Comparison of ENCODE assay signal across 27 cellular contexts in genomic region chr7:4172883-4173282, GRCh38.
"Had no signal": no experiment of that assay in that cellular context is flagged by ENCODE, and none has a peak within 500 bp of the region (broad histone marks: within the 10 kb centered on the region; RNA-seq: fewer than 3 reads in every experiment).

No MANE protein-coding gene starts in this region.

- H3K79me2 ChIP-seq: parathyroid adenoma had no signal

- H3K36me3 ChIP-seq: ovary, right lobe of liver, sigmoid colon, stomach, thoracic aorta, thyroid gland, upper lobe of left lung, uterus had no signal

- H3K4me1 ChIP-seq: parathyroid adenoma, psoas muscle, right lobe of liver, sigmoid colon, stomach, thyroid gland, tibial nerve, upper lobe of left lung, uterus had no signal

- H3K9ac ChIP-seq: parathyroid adenoma had no signal

- H3K36me3 Mint-ChIP-seq: naive thymus-derived CD4-positive, alpha-beta T cell; natural killer cell; stimulated activated naive B cell treated with anti-CD40 and anti-IgM and Interleukin-4, amounts not matched to agents 10 μg/mL and 1 μg/mL and 100 μg/mL, for 72 hours had no signal

- H3K27me3 Mint-ChIP-seq: naive thymus-derived CD4-positive, alpha-beta T cell; progenitor cell of endocrine pancreas; stimulated activated naive B cell treated with anti-CD40 and anti-IgM and Interleukin-4, amounts not matched to agents 10 μg/mL and 1 μg/mL and 100 μg/mL, for 72 hours; stimulated activated naive CD8-positive, alpha-beta T cell treated with anti-CD3 and anti-CD28 coated beads, Interleukin-15, Interleukin-2, amounts not matched to agents 100 ng/mL and 50 ng/mL, for 24 hours had no signal

- H3K4me3 ChIP-seq: ovary, psoas muscle, right lobe of liver, sigmoid colon, stomach, thoracic aorta, thyroid gland, tibial nerve, upper lobe of left lung, uterus had no signal

- H2AFZ ChIP-seq: parathyroid adenoma had no signal

- DNase-seq: naive thymus-derived CD4-positive, alpha-beta T cell; natural killer cell; occipital lobe; ovary; right lobe of liver; sigmoid colon; small intestine; stimulated activated CD4-positive, alpha-beta T cell treated with anti-CD3 and anti-CD28 coated beads, Interleukin-15, amount 100 ng/mL, for 24 hours; stimulated activated CD4-positive, alpha-beta T cell treated with anti-CD3 and anti-CD28 coated beads, Interleukin-2, amount 100 ng/mL, for 24 hours; stimulated activated CD4-positive, alpha-beta T cell treated with anti-CD3 and anti-CD28 coated beads, Interleukin-2, amount 100 ng/mL, for 48 hours; stimulated activated CD4-positive, alpha-beta T cell treated with anti-CD3 and anti-CD28 coated beads, Interleukin-4, amount 100 ng/mL, for 24 hours; stimulated activated naive B cell treated with anti-CD40 and anti-IgM and Interleukin-4, amounts not matched to agents 10 μg/mL and 1 μg/mL and 100 μg/mL, for 72 hours; stimulated activated naive CD4-positive, alpha-beta T cell treated with Interleukin-2 at 50 U/mL for 16 hours; stomach; thyroid gland; trophoblast cell; upper lobe of left lung; uterus had no signal

- H3K4me1 Mint-ChIP-seq: naive thymus-derived CD4-positive, alpha-beta T cell; natural killer cell; stimulated activated effector memory CD8-positive, alpha-beta T cell treated with anti-CD3 and anti-CD28 coated beads, Interleukin-12 subunit alpha, Interleukin-12 subunit beta, amount 100 ng/mL, for 72 hours; stimulated activated naive B cell treated with anti-CD40 and anti-IgM and Interleukin-4, amounts not matched to agents 10 μg/mL and 1 μg/mL and 100 μg/mL, for 72 hours had no signal

- ATAC-seq: naive thymus-derived CD4-positive, alpha-beta T cell; natural killer cell; psoas muscle; right cardiac atrium; right lobe of liver; stimulated activated naive B cell treated with anti-CD40 and anti-IgM and Interleukin-4, amounts not matched to agents 10 μg/mL and 1 μg/mL and 100 μg/mL, for 72 hours had no signal

- H3K27me3 ChIP-seq: ovary, right lobe of liver, sigmoid colon, stomach, thyroid gland, tibial nerve, upper lobe of left lung, uterus had no signal

- H3K9me3 ChIP-seq: ovary, psoas muscle, right lobe of liver, sigmoid colon, stomach, thoracic aorta, thyroid gland, tibial nerve, upper lobe of left lung, uterus had no signal

- H3K27ac Mint-ChIP-seq: naive thymus-derived CD4-positive, alpha-beta T cell; natural killer cell; nephron; progenitor cell of endocrine pancreas; stimulated activated effector memory CD8-positive, alpha-beta T cell treated with anti-CD3 and anti-CD28 coated beads, Interleukin-12 subunit alpha, Interleukin-12 subunit beta, amount 100 ng/mL, for 72 hours; stimulated activated naive B cell treated with anti-CD40 and anti-IgM and Interleukin-4, amounts not matched to agents 10 μg/mL and 1 μg/mL and 100 μg/mL, for 72 hours; stimulated activated naive CD8-positive, alpha-beta T cell treated with anti-CD3 and anti-CD28 coated beads, Interleukin-15, Interleukin-2, amounts not matched to agents 100 ng/mL and 50 ng/mL, for 24 hours had no signal

- H3K27ac ChIP-seq: ovary, parathyroid adenoma, psoas muscle, right lobe of liver, sigmoid colon, stomach, thoracic aorta, thyroid gland, tibial nerve, upper lobe of left lung, uterus had no signal

- H3K4me3 Mint-ChIP-seq: naive thymus-derived CD4-positive, alpha-beta T cell; natural killer cell; nephron; stimulated activated effector memory CD8-positive, alpha-beta T cell treated with anti-CD3 and anti-CD28 coated beads, Interleukin-12 subunit alpha, Interleukin-12 subunit beta, amount 100 ng/mL, for 72 hours; stimulated activated naive B cell treated with anti-CD40 and anti-IgM and Interleukin-4, amounts not matched to agents 10 μg/mL and 1 μg/mL and 100 μg/mL, for 72 hours; stimulated activated naive CD8-positive, alpha-beta T cell treated with anti-CD3 and anti-CD28 coated beads, Interleukin-15, Interleukin-2, amounts not matched to agents 100 ng/mL and 50 ng/mL, for 24 hours had no signal

- FAIRE-seq: small intestine had no signal

- H3K9me3 Mint-ChIP-seq: naive thymus-derived CD4-positive, alpha-beta T cell; natural killer cell; nephron; stimulated activated effector memory CD8-positive, alpha-beta T cell treated with anti-CD3 and anti-CD28 coated beads, Interleukin-12 subunit alpha, Interleukin-12 subunit beta, amount 100 ng/mL, for 72 hours; stimulated activated naive B cell treated with anti-CD40 and anti-IgM and Interleukin-4, amounts not matched to agents 10 μg/mL and 1 μg/mL and 100 μg/mL, for 72 hours; stimulated activated naive CD8-positive, alpha-beta T cell treated with anti-CD3 and anti-CD28 coated beads, Interleukin-15, Interleukin-2, amounts not matched to agents 100 ng/mL and 50 ng/mL, for 24 hours had no signal
